25 cellular contexts compared by ENCODE assay signal in the genomic region with DNA sequence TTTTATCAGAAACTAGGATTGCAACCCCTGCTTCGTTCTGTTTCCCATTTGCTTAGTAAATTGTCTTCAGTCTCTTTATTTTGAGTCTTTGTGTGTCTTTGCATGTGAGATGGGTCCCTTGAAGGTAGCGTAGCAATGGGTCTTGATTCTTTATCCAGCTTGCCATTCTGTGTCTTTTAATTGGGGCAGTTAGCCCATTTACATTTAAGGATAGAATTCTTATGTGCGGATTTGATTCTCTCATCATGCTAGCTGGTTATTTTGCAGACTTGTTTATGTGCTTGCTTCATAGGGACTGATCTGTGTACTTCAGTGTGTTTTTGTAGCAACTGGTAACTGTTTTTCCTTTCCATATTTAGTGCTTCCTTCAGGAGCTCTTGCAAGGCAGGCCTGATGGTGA.
"Had no signal": no experiment of that assay in that cellular context is flagged by ENCODE, and none has a peak within 500 bp of the region (broad histone marks: within the 10 kb centered on the region; RNA-seq: fewer than 3 reads in every experiment).

No MANE protein-coding gene starts in this region.

- ATAC-seq: activated CD8-positive, alpha-beta T cell treated with anti-CD3 and anti-CD28 coated beads for 36 hours; body of pancreas had no signal

- H3K27ac Mint-ChIP-seq: activated naive CD4-positive, alpha-beta T cell treated with anti-CD3 and anti-CD28 coated beads for 36 hours; activated T-helper 1 cell treated with anti-CD3 and anti-CD28 coated beads, Interleukin-12 subunit alpha, Interleukin-12 subunit beta, Interleukin-2, Interleukin-4 antibody, amounts not matched to agents 30 ng/mL and 10 ng/mL and 1 ng/mL, durations not matched to agents 14 hours and 24 hours and 36 hours had no signal

- H3K27me3 ChIP-seq: ascending aorta, body of pancreas, MG63, Peyer's patch, SJCRH30 had no signal

- H3K27me3 Mint-ChIP-seq: activated CD8-positive, alpha-beta T cell treated with anti-CD3 and anti-CD28 coated beads for 36 hours; activated naive CD8-positive, alpha-beta T cell treated with anti-CD3 and anti-CD28 coated beads for 36 hours had no signal

- H3K9me3 ChIP-seq: body of pancreas, MG63, Peyer's patch, SK-N-SH had no signal

- H3K36me3 ChIP-seq: ascending aorta, MG63, Peyer's patch had no signal

- H3K4me3 ChIP-seq: ascending aorta, body of pancreas, MG63, Peyer's patch, SJCRH30 had no signal

- H3K27ac ChIP-seq: ascending aorta, body of pancreas, Peyer's patch, RWPE1, SJCRH30, VCaP had no signal

- H3K4me3 Mint-ChIP-seq: activated CD8-positive, alpha-beta T cell treated with anti-CD3 and anti-CD28 coated beads for 36 hours; activated naive CD4-positive, alpha-beta T cell treated with anti-CD3 and anti-CD28 coated beads for 36 hours; activated naive CD8-positive, alpha-beta T cell treated with anti-CD3 and anti-CD28 coated beads for 36 hours; activated T-helper 1 cell treated with anti-CD3 and anti-CD28 coated beads, Interleukin-12 subunit alpha, Interleukin-12 subunit beta, Interleukin-2, Interleukin-4 antibody, amounts not matched to agents 30 ng/mL and 10 ng/mL and 1 ng/mL, durations not matched to agents 14 hours and 24 hours and 36 hours had no signal

- DNase-seq: activated CD4-positive, alpha-beta T cell treated with anti-CD3 and anti-CD28 coated beads, Interleukin-2, amount 50 U/mL, for 1 hour; activated CD4-positive, CD25-positive, alpha-beta regulatory T cell; activated CD8-positive, alpha-beta memory T cell treated with anti-CD3 and anti-CD28 coated beads, Interleukin-2, amount 50 U/mL, for 4 hours; activated CD8-positive, alpha-beta T cell treated with anti-CD3 and anti-CD28 coated beads for 36 hours; activated effector memory CD4-positive, alpha-beta T cell treated with Interleukin-2 at 50 U/mL for 16 hours; activated naive CD4-positive, alpha-beta T cell treated with anti-CD3 and anti-CD28 coated beads for 36 hours; activated naive CD8-positive, alpha-beta T cell treated with anti-CD3 and anti-CD28 coated beads for 36 hours; body of pancreas; central memory CD4-positive, alpha-beta T cell; MG63; MV-4-11; NCI-H1092 treated with DMSO at 0.1 percent for 48 hours; NCI-H1417 treated with DMSO at 0.1 percent for 48 hours; NCI-H187; NCI-H2081; NCI-H510A treated with DMSO at 0.1 percent for 48 hours; Peyer's patch; Right ventricle myocardium superior; SJCRH30; SK-N-SH; T-helper 1 cell had no signal
